In the genomic region with DNA sequence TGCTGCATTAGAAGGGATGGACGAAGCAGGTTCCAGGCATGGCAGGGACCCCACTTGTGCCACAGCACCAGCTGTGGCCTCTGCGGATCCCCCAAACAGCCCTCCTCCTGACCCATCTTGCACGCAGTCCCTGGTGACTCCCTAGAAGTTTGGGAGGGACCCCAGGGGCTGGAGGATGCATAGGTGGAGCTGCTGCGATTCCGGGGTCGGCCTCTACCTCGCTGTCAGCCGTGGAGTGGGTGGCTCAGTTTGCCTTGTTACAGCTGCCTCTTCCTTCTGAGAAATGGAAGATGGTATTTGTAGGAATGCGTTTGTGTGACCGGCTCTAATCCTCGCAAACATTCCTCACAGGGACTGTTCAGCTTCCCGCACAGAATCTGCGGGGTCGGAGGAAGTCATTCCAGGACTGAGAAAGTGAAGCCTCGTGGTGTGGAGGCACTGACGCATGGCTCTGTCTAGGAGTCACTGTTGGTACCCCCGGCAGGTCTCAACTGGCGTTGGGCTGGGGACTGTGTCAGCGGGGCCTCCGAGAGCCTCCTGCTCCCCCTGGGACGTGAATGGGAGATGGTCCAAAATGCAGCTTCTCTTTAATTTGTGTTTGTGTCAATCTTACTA, we compare ENCODE assay signal across 18 cellular contexts. TPM values are rescaled to one million over a fixed set of nuclear protein-coding genes. Genes with fewer than 3 reads are reported as not detected.
DNase-seq lines count a peak whose midpoint lies in the region; ATAC-seq and TF ChIP-seq lines count a peak whose summit lies in the region.
"Had no signal": no experiment of that assay in that cellular context is flagged by ENCODE, and none has a peak within 500 bp of the region (broad histone marks: within the 10 kb centered on the region; RNA-seq: fewer than 3 reads in every experiment).

No MANE protein-coding gene starts in this region.

- H3K36me3 ChIP-seq in BLaER1 (no peaks in the 10 kb centered on the region; the same call in 1 of the 2 replicates), body of pancreas (replicated peaks in 1 of 2; ENCODE audit: insufficient read depth in 1 of 2, low read depth in 2 of 2) (no peaks in the 10 kb centered on the region), neural progenitor cell (no peaks in the 10 kb centered on the region)
- H3K36me3 ChIP-seq: brain microvascular endothelial cell, prostate gland had no signal

- H2AFZ ChIP-seq in neural progenitor cell (replicated peaks), result no peak overlapping the region

- no peak overlapping the region for H3K27ac ChIP-seq in BLaER1
- H3K27ac ChIP-seq in body of pancreas, result peak overlapping the region; percentile 98 to 99 (median 98)
- H3K27ac ChIP-seq in neural progenitor cell, result no peak overlapping the region
- H3K27ac ChIP-seq: brain microvascular endothelial cell had no signal

- H3K9me3 ChIP-seq in BLaER1 (no peaks in the 10 kb centered on the region), body of pancreas (no peaks in the 10 kb centered on the region), neural progenitor cell (ENCODE audit: low read depth) (no peaks in the 10 kb centered on the region)
- H3K9me3 ChIP-seq: prostate gland had no signal

- POLR2A ChIA-PET in activated CD8-positive, alpha-beta T cell treated with anti-CD3 and anti-CD28 coated beads, Interleukin-2, amount 10 ng/mL, durations not matched to agents 7 days and 5 days (lab: Charles Lee), result no interaction called here

- H3K4me3 ChIP-seq in BLaER1 (no peak overlapping the region), body of pancreas (no peak overlapping the region), neural progenitor cell (no peak overlapping the region)
- H3K4me3 ChIP-seq: GM12878, prostate gland had no signal

- CTCF ChIA-PET in activated CD8-positive, alpha-beta T cell treated with anti-CD3 and anti-CD28 coated beads, Interleukin-2, amount 10 ng/mL, durations not matched to agents 7 days and 5 days (lab: Charles Lee), result no interaction called here

- no peaks in the 10 kb centered on the region for H3F3A ChIP-seq in neural progenitor cell (ENCODE audit: low read depth)

- peaks cover 5% of the 10 kb centered on the region for H3K27me3 Mint-ChIP-seq in neural progenitor cell (ENCODE audit: insufficient read depth, low read depth)
- no peaks in the 10 kb centered on the region for H3K27me3 Mint-ChIP-seq in activated CD8-positive, alpha-beta T cell treated with anti-CD3 and anti-CD28 coated beads, Interleukin-2, amount 10 ng/mL, durations not matched to agents 7 days and 5 days (ENCODE audit: low read depth)
- H3K27me3 Mint-ChIP-seq: activated naive CD8-positive, alpha-beta T cell treated with anti-CD3 and anti-CD28 coated beads for 36 hours had no signal

- H3K27ac Mint-ChIP-seq in neural progenitor cell, result peak overlapping the region; percentile 13
- no peak overlapping the region for H3K27ac Mint-ChIP-seq in activated CD8-positive, alpha-beta T cell treated with anti-CD3 and anti-CD28 coated beads, Interleukin-2, amount 10 ng/mL, durations not matched to agents 7 days and 5 days
- H3K27ac Mint-ChIP-seq: activated naive CD8-positive, alpha-beta T cell treated with anti-CD3 and anti-CD28 coated beads for 36 hours had no signal

- no peak overlapping the region for H3K9ac ChIP-seq in BLaER1
- H3K9ac ChIP-seq in neural progenitor cell, result no peak overlapping the region

- WGBS in body of pancreas, 2 donors, result 82 to 89% methylated on average over 18 to 21 of the region's 21 CpGs

- no peak for TF ChIP-seq POLR2A in body of pancreas (IDR thresholded peaks at IDR 0.05)

- H3K36me3 Mint-ChIP-seq in neural progenitor cell, result peaks cover 6% of the 10 kb centered on the region
- peaks cover 4% of the 10 kb centered on the region for H3K36me3 Mint-ChIP-seq in activated CD8-positive, alpha-beta T cell treated with anti-CD3 and anti-CD28 coated beads, Interleukin-2, amount 10 ng/mL, durations not matched to agents 7 days and 5 days (ENCODE audit: low read depth)
- H3K36me3 Mint-ChIP-seq: activated naive CD8-positive, alpha-beta T cell treated with anti-CD3 and anti-CD28 coated beads for 36 hours had no signal

- no peak for DNase-seq in body of pancreas
- DNase-seq in iris pigment epithelial cell (ENCODE audit: low read depth), result peak; percentile 12
- peak; percentile 52 for DNase-seq in neural progenitor cell (ENCODE audit: low spot score)
- no peak for DNase-seq in epidermal melanocyte (ENCODE audit: insufficient read length, low spot score)
- DNase-seq in activated CD8-positive, alpha-beta T cell treated with anti-CD3 and anti-CD28 coated beads, Interleukin-2, amount 10 ng/mL, durations not matched to agents 7 days and 5 days, result no peak
- DNase-seq in NCI-H69 (lab: John Stamatoyannopoulos, UW), result no peak
- DNase-seq: activated naive CD8-positive, alpha-beta T cell treated with anti-CD3 and anti-CD28 coated beads for 36 hours; brain microvascular endothelial cell; HCEC 1CT; NCI-H1105 treated with DMSO at 0.1 percent for 48 hours; NCI-H774; PC-3; substantia nigra had no signal

- H3K9me3 Mint-ChIP-seq in neural progenitor cell, result no peaks in the 10 kb centered on the region
- H3K9me3 Mint-ChIP-seq in activated CD8-positive, alpha-beta T cell treated with anti-CD3 and anti-CD28 coated beads, Interleukin-2, amount 10 ng/mL, durations not matched to agents 7 days and 5 days (ENCODE audit: insufficient read depth), result no peaks in the 10 kb centered on the region
- H3K9me3 Mint-ChIP-seq: activated naive CD8-positive, alpha-beta T cell treated with anti-CD3 and anti-CD28 coated beads for 36 hours; CD14-positive monocyte had no signal

- H3K4me1 ChIP-seq in BLaER1, result peaks cover 98% of the 10 kb centered on the region
- peaks cover 92% of the 10 kb centered on the region for H3K4me1 ChIP-seq in body of pancreas
- peaks cover 30% of the 10 kb centered on the region for H3K4me1 ChIP-seq in neural progenitor cell

- intact Hi-C loops in body of pancreas (cut with DNase I), result no loop called here

- H3K79me2 ChIP-seq in neural progenitor cell (ENCODE audit: low read depth), result no peaks in the 10 kb centered on the region

- ATAC-seq in body of pancreas, result no peak
- ATAC-seq in GM19324 (IDR thresholded peaks at IDR 0.05; ENCODE audit: low FRiP score, unreplicated experiment), result no peak
- no peak for ATAC-seq in activated CD8-positive, alpha-beta T cell treated with anti-CD3 and anti-CD28 coated beads, Interleukin-2, amount 10 ng/mL, durations not matched to agents 7 days and 5 days
- ATAC-seq: GM12878, PC-3 had no signal

- peaks cover 40% of the 10 kb centered on the region for H3K4me1 Mint-ChIP-seq in neural progenitor cell
- peaks cover 6% of the 10 kb centered on the region for H3K4me1 Mint-ChIP-seq in activated CD8-positive, alpha-beta T cell treated with anti-CD3 and anti-CD28 coated beads, Interleukin-2, amount 10 ng/mL, durations not matched to agents 7 days and 5 days (ENCODE audit: low read depth)
- H3K4me1 Mint-ChIP-seq: activated naive CD8-positive, alpha-beta T cell treated with anti-CD3 and anti-CD28 coated beads for 36 hours had no signal

- TF ChIP-seq CTCF in body of pancreas (IDR thresholded peaks at IDR 0.05), result no peak
- no peak for TF ChIP-seq CTCF in neural progenitor cell (IDR thresholded peaks at IDR 0.05)

- no peak overlapping the region for H3K4me3 Mint-ChIP-seq in neural progenitor cell
- H3K4me3 Mint-ChIP-seq in activated CD8-positive, alpha-beta T cell treated with anti-CD3 and anti-CD28 coated beads, Interleukin-2, amount 10 ng/mL, durations not matched to agents 7 days and 5 days, result no peak overlapping the region
- H3K4me3 Mint-ChIP-seq: activated naive CD8-positive, alpha-beta T cell treated with anti-CD3 and anti-CD28 coated beads for 36 hours; CD14-positive monocyte had no signal

- H3K27me3 ChIP-seq in BLaER1 (peaks cover 4% of the 10 kb centered on the region; the same call in 1 of the 2 replicates), body of pancreas (no peaks in the 10 kb centered on the region), neural progenitor cell (no peaks in the 10 kb centered on the region)
- H3K27me3 ChIP-seq: brain microvascular endothelial cell had no signal

- H3K4me2 ChIP-seq in BLaER1 (peak overlapping the region; percentile 91), neural progenitor cell (no peak overlapping the region)

- peaks cover 64% of the 10 kb centered on the region for H4K20me1 ChIP-seq in BLaER1
- H4K20me1 ChIP-seq in neural progenitor cell (ENCODE audit: low read depth), result no peaks in the 10 kb centered on the region

RNA-seq across cellular contexts. Expression of a gene that starts 17.5 kb away (rescaled TPM):
- total RNA-seq in body of pancreas (10 to 100 TPM; 31.9 to 46.5 TPM), neural progenitor cell (ENCODE audit: low replicate concordance) (0.34 and 1.5 TPM in 2 replicates)
- total RNA-seq in activated CD8-positive, alpha-beta T cell treated with anti-CD3 and anti-CD28 coated beads, Interleukin-2, amount 10 ng/mL, durations not matched to agents 7 days and 5 days, result 10 to 100 TPM; 15.0 to 15.7 TPM

Comparison
In these comparisons a context has a peak if more than half of its experiments do, and no peak if none do; other contexts are left out.
1. H3K27ac ChIP-seq: peak in body of pancreas (4 of 4); none in BLaER1 (single experiment) and neural progenitor cell (single experiment).
2. DNase-seq: peak in iris pigment epithelial cell (single experiment) and neural progenitor cell (single experiment); none in body of pancreas (0 of 4), epidermal melanocyte (single experiment), activated CD8-positive, alpha-beta T cell treated with anti-CD3 and anti-CD28 coated beads, Interleukin-2, amount 10 ng/mL, durations not matched to agents 7 days and 5 days (single experiment) and NCI-H69 (single experiment).